12 cellular contexts compared by ENCODE assay signal in the genomic region with DNA sequence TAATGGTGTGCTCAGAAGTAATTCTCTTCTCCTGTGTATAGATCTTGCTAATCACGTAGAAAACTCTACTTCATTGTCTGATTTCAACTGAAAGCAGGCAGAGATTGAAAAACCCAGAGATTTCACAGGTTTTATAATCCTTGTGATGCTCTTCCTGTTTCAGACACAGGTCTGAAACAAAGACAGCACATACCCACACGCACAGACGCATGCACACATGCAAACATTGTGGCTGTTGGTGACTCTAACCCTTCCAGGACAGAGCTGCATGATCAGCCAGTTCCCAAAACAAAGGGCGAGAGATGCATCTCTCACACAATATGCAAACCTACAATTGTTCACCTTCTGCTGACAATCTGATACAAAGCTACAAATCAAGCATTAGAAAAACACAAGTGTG. TPM values are rescaled to one million over a fixed set of nuclear protein-coding genes. Genes with fewer than 3 reads are reported as not detected.
DNase-seq lines count a peak whose midpoint lies in the region; ATAC-seq and TF ChIP-seq lines count a peak whose summit lies in the region.
"Had no signal": no experiment of that assay in that cellular context is flagged by ENCODE, and none has a peak within 500 bp of the region (broad histone marks: within the 10 kb centered on the region; RNA-seq: fewer than 3 reads in every experiment).

No MANE protein-coding gene starts in this region.

- H3K14ac ChIP-seq in neuronal stem cell (ENCODE audit: low read length) = no peak overlapping the region

- no peak overlapping the region for H2BK15ac ChIP-seq in neuronal stem cell (ENCODE audit: low read length)

- ATAC-seq in GM19023 (IDR thresholded peaks at IDR 0.05; ENCODE audit: unreplicated experiment) = peak; percentile 95
- peak; percentile 98 for ATAC-seq in GM21717 (IDR thresholded peaks at IDR 0.05; ENCODE audit: unreplicated experiment)
- ATAC-seq in HG03103 (IDR thresholded peaks at IDR 0.05; ENCODE audit: low read depth, unreplicated experiment) = peak; percentile 99
- no peak for ATAC-seq in upper lobe of left lung (ENCODE audit: low FRiP score in 2 of 2)
- ATAC-seq: activated T-cell treated with anti-CD3 and anti-CD28 coated beads, Interleukin-2, amount 50 U/mL, for 72 hours; HepG2; mucosa of descending colon had no signal

- no peak overlapping the region for H3K4me3 ChIP-seq in neuronal stem cell (ENCODE audit: low read length in 2 of 2)
- H3K4me3 ChIP-seq in upper lobe of left lung = no peak overlapping the region
- no peak overlapping the region for H3K4me3 ChIP-seq in Karpas-422 (ENCODE audit: low read length)
- H3K4me3 ChIP-seq: mucosa of descending colon, Peyer's patch had no signal

- no peaks in the 10 kb centered on the region for H3K36me3 ChIP-seq in neuronal stem cell (replicated peaks in 1 of 2; ENCODE audit: control insufficient read depth in 2 of 2, insufficient read depth in 2 of 2, low read length in 2 of 2)
- no peaks in the 10 kb centered on the region for H3K36me3 ChIP-seq in upper lobe of left lung
- no peaks in the 10 kb centered on the region for H3K36me3 ChIP-seq in Karpas-422 (ENCODE audit: insufficient read depth, low read length)
- H3K36me3 ChIP-seq: Peyer's patch had no signal

- no peak overlapping the region for H3K27ac ChIP-seq in neuronal stem cell (replicated peaks; ENCODE audit: low read length)
- H3K27ac ChIP-seq in upper lobe of left lung = no peak overlapping the region
- H3K27ac ChIP-seq in Karpas-422 (ENCODE audit: low read length) = no peak overlapping the region
- H3K27ac ChIP-seq: Peyer's patch had no signal

- H3K9me3 ChIP-seq in neuronal stem cell (replicated peaks in 1 of 2; ENCODE audit: control insufficient read depth in 2 of 2, insufficient read depth in 1 of 2, low read depth in 1 of 2, low read length in 2 of 2) (peaks cover 0 to 1% of the 10 kb centered on the region in 2 donors), upper lobe of left lung (no peaks in the 10 kb centered on the region), Karpas-422 (ENCODE audit: low read length) (no peaks in the 10 kb centered on the region; the same call in 1 of the 2 replicates)
- H3K9me3 ChIP-seq: mucosa of descending colon, Peyer's patch had no signal

- H2BK5ac ChIP-seq in neuronal stem cell (ENCODE audit: low read length) = no peak overlapping the region

- TF ChIP-seq EP300 in upper lobe of left lung (IDR thresholded peaks at IDR 0.05) = no peak

- H3K9ac ChIP-seq in neuronal stem cell (ENCODE audit: low read depth, low read length, poor library complexity) (no peak overlapping the region), Karpas-422 (ENCODE audit: low read length) (no peak overlapping the region)

- no peaks in the 10 kb centered on the region for H3K27me3 ChIP-seq in neuronal stem cell (ENCODE audit: control insufficient read depth in 3 of 3, insufficient read depth in 3 of 3, low read depth in 1 of 3, low read length in 3 of 3)
- H3K27me3 ChIP-seq in upper lobe of left lung = no peaks in the 10 kb centered on the region
- no peaks in the 10 kb centered on the region for H3K27me3 ChIP-seq in Karpas-422 (ENCODE audit: low read length)
- H3K27me3 ChIP-seq: Peyer's patch had no signal

- no peak overlapping the region for H4K8ac ChIP-seq in neuronal stem cell (ENCODE audit: low read depth, low read length)

- WGBS in neuronal stem cell (ENCODE audit: extremely low coverage in 2 of 2, insufficient read length in 2 of 2, insufficient replicate concordance in 1 of 2), 2 donors = no CpG with 5 or more reads among the region's 4 CpGs
- 78 to 81% methylated on average over 4 of the region's 4 CpGs for WGBS in upper lobe of left lung, 2 donors

- H2BK12ac ChIP-seq in neuronal stem cell (ENCODE audit: low read length) = no peak overlapping the region

- no peak for TF ChIP-seq CTCF in upper lobe of left lung (IDR thresholded peaks at IDR 0.05)

- H3K9me2 ChIP-seq in Karpas-422 (replicated peaks; ENCODE audit: insufficient read depth, low read length) = no peaks in the 10 kb centered on the region

- no peak for TF ChIP-seq POLR2A in upper lobe of left lung (IDR thresholded peaks at IDR 0.05)

- no peak overlapping the region for H4K91ac ChIP-seq in neuronal stem cell (ENCODE audit: low read depth, low read length, poor library complexity)

- no peaks in the 10 kb centered on the region for H4K20me1 ChIP-seq in Karpas-422 (ENCODE audit: insufficient read depth, low read depth, low read length)

- peak overlapping the region; percentile 73 for H2AFZ ChIP-seq in neuronal stem cell (ENCODE audit: low read length)
- no peak overlapping the region for H2AFZ ChIP-seq in Karpas-422 (ENCODE audit: low read length)

- no peak for DNase-seq in neuronal stem cell (ENCODE audit: low spot score)
- DNase-seq in COR-L47 (lab: John Stamatoyannopoulos, UW) = no peak
- DNase-seq in upper lobe of left lung = no peak
- no peak for DNase-seq in Karpas-422
- DNase-seq: activated T-cell treated with anti-CD3 and anti-CD28 coated beads, Interleukin-2, amount 50 U/mL, for 72 hours; mucosa of descending colon had no signal

- H2BK120ac ChIP-seq in neuronal stem cell (ENCODE audit: low read depth, low read length) = no peak overlapping the region

- H3K4me2 ChIP-seq in neuronal stem cell (ENCODE audit: insufficient read depth, low read length, poor library complexity, severe bottlenecking) (no peak overlapping the region), Karpas-422 (ENCODE audit: low read depth, low read length, poor library complexity, severe bottlenecking) (no peak overlapping the region)

- no peaks in the 10 kb centered on the region for H3K79me2 ChIP-seq in Karpas-422 (ENCODE audit: low read length)

- no peak overlapping the region for H3K18ac ChIP-seq in neuronal stem cell (ENCODE audit: low read length)

- H2AK5ac ChIP-seq in neuronal stem cell (ENCODE audit: low read depth, low read length) = no peak overlapping the region

- H3K79me1 ChIP-seq in neuronal stem cell (ENCODE audit: low read depth, low read length) = no peaks in the 10 kb centered on the region

- H3K4ac ChIP-seq in neuronal stem cell (ENCODE audit: low read length) = no peak overlapping the region

- H3K23ac ChIP-seq in neuronal stem cell (ENCODE audit: low read depth, low read length, poor library complexity) = no peak overlapping the region

- H3K4me1 ChIP-seq in neuronal stem cell (ENCODE audit: control insufficient read depth in 2 of 2, insufficient read depth in 1 of 2, low read depth in 1 of 2, low read length in 2 of 2) (peaks cover 0 to 4% of the 10 kb centered on the region in 2 donors), upper lobe of left lung (no peaks in the 10 kb centered on the region), Karpas-422 (ENCODE audit: low read length) (no peaks in the 10 kb centered on the region)
- H3K4me1 ChIP-seq: Peyer's patch had no signal

RNA-seq across cellular contexts. Expression of gene TFEC, which starts 11.1 kb away (rescaled TPM):
- polyA plus RNA-seq in neuronal stem cell (2013, experiment 1 of 2) = 0.01 TPM
- 0.04 TPM for polyA plus RNA-seq in neuronal stem cell (2013, experiment 2 of 2)
- 10 to 100 TPM; 15.4 to 29.4 (median 21.6) TPM for total RNA-seq in upper lobe of left lung
- total RNA-seq in Karpas-422 (2014; rRNA removed; shearing (Covaris generic); ENCODE audit: low replicate concordance) = not detected in 2 replicates
- total RNA-seq: bronchial epithelial cell, HepG2 had no signal
- polyA plus RNA-seq: HepG2 had no signal

Comparison
In these comparisons a context has a peak if more than half of its experiments do, and no peak if none do; other contexts are left out.
1. ATAC-seq: peak in GM19023 (single experiment), GM21717 (single experiment) and HG03103 (single experiment); none in upper lobe of left lung (0 of 2).
2. RNA of gene TFEC, which starts 11.1 kb away (total RNA-seq): 15.4 to 29.4 TPM in upper lobe of left lung; not detected in Karpas-422; every median in the first group is over 10 times any median in the second.